ENCODE assay signal across 17 cellular contexts in the genomic region with DNA sequence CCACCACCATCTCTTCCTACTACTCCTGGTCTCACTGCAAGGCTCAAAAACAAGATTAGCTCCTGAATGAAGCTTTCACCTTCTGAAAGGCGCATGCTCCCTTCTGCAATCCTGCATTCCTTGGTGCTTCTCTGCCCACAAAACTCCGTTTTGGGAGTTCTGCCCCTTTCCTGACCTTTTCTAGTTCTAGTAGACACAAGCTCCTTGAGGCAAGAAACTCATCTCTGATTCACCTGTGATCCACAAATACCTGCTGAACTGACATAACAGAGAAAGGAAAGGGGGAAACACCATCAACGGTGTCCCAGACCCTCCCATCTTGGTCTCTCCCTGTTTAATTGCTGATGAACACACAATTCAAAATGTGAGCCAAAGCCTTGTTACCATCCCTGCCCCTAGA.
"Had no signal": no experiment of that assay in that cellular context is flagged by ENCODE, and none has a peak within 500 bp of the region (broad histone marks: within the 10 kb centered on the region; RNA-seq: fewer than 3 reads in every experiment).

No MANE protein-coding gene starts in this region.

- H3K9me3 ChIP-seq: MG63, Peyer's patch, SJCRH30 had no signal

- H3K4me1 ChIP-seq: Peyer's patch, SJCRH30 had no signal

- H3K27ac ChIP-seq: Peyer's patch, SJCRH30 had no signal

- DNase-seq: IMR-90, Karpas-422, KG1, MG63, NCI-H1092 treated with DMSO at 0.1 percent for 48 hours, NCI-H1436, NCI-H187, NCI-H2029, NCI-H2227 treated with DMSO at 0.1 percent for 48 hours, NCI-H524, NCI-H526 treated with DMSO at 0.1 percent for 48 hours, NCI-H748 treated with DMSO at 0.1 percent for 48 hours, Peyer's patch, SHP77, SJCRH30 had no signal

- ATAC-seq: HepG2, SK-N-SH treated with all-trans-retinoic acid at 6 μM for 48 hours had no signal

- H3K4me3 ChIP-seq: MG63, Peyer's patch, SJCRH30 had no signal

- H3K27me3 ChIP-seq: MG63, Peyer's patch, SJCRH30 had no signal

- H3K36me3 ChIP-seq: MG63, Peyer's patch, SJCRH30 had no signal
